Comparison of ENCODE assay signal across 24 cellular contexts in the genomic region with DNA sequence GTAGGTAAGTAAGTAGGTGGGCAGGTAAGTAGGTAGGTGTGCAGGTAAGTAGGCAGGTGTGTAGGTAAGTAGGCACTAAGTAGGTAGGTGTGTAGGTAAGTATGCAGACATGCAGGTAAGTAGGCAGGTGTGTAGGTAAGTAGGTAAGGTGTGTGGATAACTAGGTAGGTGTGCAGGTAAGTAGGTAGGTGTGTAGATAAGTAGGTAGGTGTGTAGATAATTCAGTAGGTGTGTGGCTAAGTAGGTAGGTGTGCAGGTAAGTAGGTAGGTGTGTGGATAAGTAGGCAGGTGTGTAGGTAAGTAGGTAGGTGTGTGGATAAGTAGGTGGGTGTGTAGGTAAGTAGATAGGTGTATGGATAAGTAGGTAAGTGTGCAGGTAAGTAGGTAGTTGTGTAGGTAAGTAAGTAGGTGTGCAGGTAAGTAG.
"Had no signal": no experiment of that assay in that cellular context is flagged by ENCODE, and none has a peak within 500 bp of the region (broad histone marks: within the 10 kb centered on the region; RNA-seq: fewer than 3 reads in every experiment).

No MANE protein-coding gene starts in this region.

- H3K27ac Mint-ChIP-seq: memory B cell; mesothelial cell of epicardium; natural killer cell; stimulated activated naive B cell treated with anti-CD40 and anti-IgM and Interleukin-4, amounts not matched to agents 10 μg/mL and 1 μg/mL and 100 μg/mL, for 72 hours; stimulated activated naive CD8-positive, alpha-beta T cell treated with anti-CD3 and anti-CD28 coated beads, Interleukin-15, amount 100 ng/mL, for 72 hours had no signal

- H2AFZ ChIP-seq: hepatocyte had no signal

- FAIRE-seq: endometrium, kidney had no signal

- H3K36me3 ChIP-seq: esophagus muscularis mucosa, gastroesophageal sphincter, left ventricle myocardium inferior, lower lobe of right lung, spleen, transverse colon had no signal

- H3K4me2 ChIP-seq: hepatocyte had no signal

- DNase-seq: effector memory CD4-positive, alpha-beta T cell; foreskin fibroblast; kidney; left cardiac atrium; left ventricle myocardium inferior; lower lobe of right lung; natural killer cell; psoas muscle; retina; spleen; stimulated activated CD4-positive, alpha-beta T cell treated with anti-CD3 and anti-CD28 coated beads, Interleukin-15, amount 100 ng/mL, for 24 hours; stimulated activated CD4-positive, alpha-beta T cell treated with anti-CD3 and anti-CD28 coated beads, Interleukin-1b, Interleukin-23, amount 100 ng/mL, for 48 hours; stimulated activated CD4-positive, alpha-beta T cell treated with anti-CD3 and anti-CD28 coated beads, Interleukin-4, amount 100 ng/mL, for 4 hours; stimulated activated naive B cell treated with anti-CD40 and anti-IgM and Interleukin-4, amounts not matched to agents 10 μg/mL and 1 μg/mL and 100 μg/mL, for 72 hours; stimulated activated naive CD8-positive, alpha-beta T cell treated with anti-CD3 and anti-CD28 coated beads, Interleukin-15, amount 100 ng/mL, for 72 hours; testis; transverse colon had no signal

- H3K4me1 Mint-ChIP-seq: mesothelial cell of epicardium; natural killer cell; stimulated activated naive CD8-positive, alpha-beta T cell treated with anti-CD3 and anti-CD28 coated beads, Interleukin-15, amount 100 ng/mL, for 72 hours had no signal

- H3K27ac ChIP-seq: esophagus muscularis mucosa, gastroesophageal sphincter, hepatocyte, left ventricle myocardium inferior, lower lobe of right lung, psoas muscle, spleen, testis, transverse colon had no signal

- H3K4me3 Mint-ChIP-seq: memory B cell; mesothelial cell of epicardium; natural killer cell; stimulated activated naive B cell treated with anti-CD40 and anti-IgM and Interleukin-4, amounts not matched to agents 10 μg/mL and 1 μg/mL and 100 μg/mL, for 72 hours; stimulated activated naive CD8-positive, alpha-beta T cell treated with anti-CD3 and anti-CD28 coated beads, Interleukin-15, amount 100 ng/mL, for 72 hours had no signal

- H3K9me3 Mint-ChIP-seq: natural killer cell; stimulated activated naive CD8-positive, alpha-beta T cell treated with anti-CD3 and anti-CD28 coated beads, Interleukin-15, amount 100 ng/mL, for 72 hours had no signal

- H3K9me3 ChIP-seq: lower lobe of right lung, spleen, testis, transverse colon had no signal

- H3K79me2 ChIP-seq: hepatocyte had no signal

- H3K27me3 ChIP-seq: hepatocyte, testis, transverse colon had no signal

- ATAC-seq: gastroesophageal sphincter; left cardiac atrium; lower lobe of right lung; natural killer cell; psoas muscle; sciatic nerve; stimulated activated naive B cell treated with anti-CD40 and anti-IgM and Interleukin-4, amounts not matched to agents 10 μg/mL and 1 μg/mL and 100 μg/mL, for 72 hours; stimulated activated naive CD8-positive, alpha-beta T cell treated with anti-CD3 and anti-CD28 coated beads, Interleukin-15, amount 100 ng/mL, for 72 hours had no signal

- H3K4me1 ChIP-seq: esophagus muscularis mucosa, gastroesophageal sphincter, left ventricle myocardium inferior, lower lobe of right lung, psoas muscle, spleen, testis, transverse colon had no signal

- H3K36me3 Mint-ChIP-seq: memory B cell; mesothelial cell of epicardium; natural killer cell; stimulated activated naive B cell treated with anti-CD40 and anti-IgM and Interleukin-4, amounts not matched to agents 10 μg/mL and 1 μg/mL and 100 μg/mL, for 72 hours had no signal

- H3K4me3 ChIP-seq: esophagus muscularis mucosa, gastroesophageal sphincter, hepatocyte, left ventricle myocardium inferior, lower lobe of right lung, psoas muscle, spleen, testis, transverse colon had no signal
